ENCODE assay signal across 10 cellular contexts in the genomic region with DNA sequence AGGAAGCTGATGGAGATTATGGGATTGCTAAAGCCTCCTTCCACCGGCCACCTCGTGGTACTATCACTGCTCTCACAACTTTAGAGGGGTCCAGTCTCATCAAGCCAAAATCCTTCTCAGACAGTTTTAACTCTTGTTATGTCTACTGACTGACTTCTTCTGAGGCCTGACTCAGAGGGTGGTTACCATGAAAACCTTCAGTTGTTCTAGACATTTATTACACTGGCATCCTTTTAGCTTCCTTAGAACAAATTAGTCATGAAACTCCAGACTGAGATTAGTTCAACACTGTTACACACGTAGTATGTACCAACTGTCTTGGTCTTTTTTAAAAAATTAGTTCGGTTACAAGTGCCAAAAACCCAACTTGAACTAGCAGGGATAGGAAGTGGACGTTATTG. TPM values are rescaled to one million over a fixed set of nuclear protein-coding genes. Genes with fewer than 3 reads are reported as not detected.
A peak's percentile ranks its signal among the peaks of the same experiment; 100 is the strongest.
DNase-seq lines count a peak whose midpoint lies in the region; ATAC-seq and TF ChIP-seq lines count a peak whose summit lies in the region.
"Had no signal": no experiment of that assay in that cellular context is flagged by ENCODE, and none has a peak within 500 bp of the region (broad histone marks: within the 10 kb centered on the region; RNA-seq: fewer than 3 reads in every experiment).

No MANE protein-coding gene starts in this region.

- no peaks in the 10 kb centered on the region for H3K27me3 ChIP-seq in heart left ventricle
- H3K27me3 ChIP-seq in uterus, result no peaks in the 10 kb centered on the region

- H3K9me3 ChIP-seq in heart left ventricle (no peaks in the 10 kb centered on the region), uterus (no peaks in the 10 kb centered on the region)

- peak overlapping the region in 5 of 12 donors; percentile 11 to 52 (median 16) for H3K27ac ChIP-seq in heart left ventricle
- H3K27ac ChIP-seq in uterus, result peak overlapping the region; percentile 62 to 75
- H3K27ac ChIP-seq: KMS-11 had no signal

- intact Hi-C loops in heart left ventricle (cut with DNase I), result loop anchor here in 1 of 10 donors (5.0 kb wide), 1 partner anchor 33 kb away; no protein-coding TSS in a partner anchor
- intact Hi-C loops in Right ventricle myocardium superior (cut with DNase I), result no loop called here
- intact Hi-C loops in uterus (cut with DNase I; ENCODE audit: low total_unique reads), result no loop called here

- H3K36me3 ChIP-seq in heart left ventricle (no peaks in the 10 kb centered on the region), uterus (no peaks in the 10 kb centered on the region)

- TF ChIP-seq CTCF in heart left ventricle (IDR thresholded peaks at IDR 0.05) (no peak), uterus (IDR thresholded peaks at IDR 0.05) (no peak)

- TF ChIP-seq POLR2A in heart left ventricle (IDR thresholded peaks at IDR 0.05), result no peak
- no peak for TF ChIP-seq POLR2A in uterus (IDR thresholded peaks at IDR 0.05)

- WGBS in heart left ventricle, 4 donors, result 57 to 65% (median 63%) methylated on average over 5 of the region's 5 CpGs

- peaks cover 0 to 41% (median 12%) of the 10 kb centered on the region in 12 donors for H3K4me1 ChIP-seq in heart left ventricle
- no peaks in the 10 kb centered on the region for H3K4me1 ChIP-seq in uterus

- ATAC-seq in heart left ventricle (peak in 3 of 4 donors; percentile 6 to 28 (median 16)), Right ventricle myocardium superior (ENCODE audit: poor library complexity) (no peak), HG02623 (IDR thresholded peaks at IDR 0.05; ENCODE audit: unreplicated experiment) (no peak), GM21576 (IDR thresholded peaks at IDR 0.05; ENCODE audit: unreplicated experiment) (no peak)

- DNase-seq in heart left ventricle (no peak), Right ventricle myocardium superior (no peak), amniotic stem cell (lab: John Stamatoyannopoulos, UW) (peak; percentile 44), kidney tubule cell (ENCODE audit: low spot score) (peak; percentile 97), uterus (no peak), UCSD-AML1 (lab: John Stamatoyannopoulos, UW; ENCODE audit: unreplicated experiment) (no peak)
- DNase-seq: Calu3 had no signal

- no peak overlapping the region for H3K4me3 ChIP-seq in heart left ventricle
- H3K4me3 ChIP-seq in uterus, result no peak overlapping the region

RNA-seq across cellular contexts. Expression of gene DIXDC1, which starts 7.5 kb away (rescaled TPM):
- total RNA-seq in heart left ventricle (10 to 100 TPM; 15.0 to 34.9 (median 20.5) TPM), Right ventricle myocardium superior (19.3 TPM), uterus (10 to 100 TPM; 38.7 to 63.0 (median 51.4) TPM)
- polyA plus RNA-seq in heart left ventricle, result 10 to 100 TPM in 1 of 2 donors, 1 to 10 TPM in 1; 3.9 to 10.6 TPM

RNA-seq across cellular contexts. Expression of gene C11orf52, which starts 25.9 kb away (rescaled TPM):
- total RNA-seq in heart left ventricle (1 to 10 TPM in 8 of 9 donors, under 1 TPM in 1; 0.79 to 8.3 (median 2.0) TPM), Right ventricle myocardium superior (1.7 TPM), uterus (1 to 10 TPM in 2 of 4 donors, not detected in 2; 1.6 to 2.4 TPM)
- polyA plus RNA-seq in heart left ventricle, result 1 to 10 TPM; 2.3 to 2.9 TPM

RNA-seq across cellular contexts. Expression of gene HSPB2, which starts 32.1 kb away (rescaled TPM):
- 10 to 100 TPM in 7 of 9 donors, 1 to 10 TPM in 2; 5.5 to 66.7 (median 20.9) TPM for total RNA-seq in heart left ventricle
- 10 to 100 TPM; 59.8 to 67.9 TPM for polyA plus RNA-seq in heart left ventricle
- 42.4 TPM for total RNA-seq in Right ventricle myocardium superior
- total RNA-seq in uterus, result 1 to 10 TPM in 1 of 4 donors, under 1 TPM in 1, not detected in 2; 0.21 to 5.2 TPM
- total RNA-seq: Calu3 had no signal

RNA-seq across cellular contexts. Expression of gene CRYAB, which starts 33.1 kb away (rescaled TPM):
- over 10,000 TPM in 2 of 9 donors, 1,000 to 10,000 TPM in 7; 4,504 to 20,720 (median 7,991) TPM for total RNA-seq in heart left ventricle
- over 10,000 TPM; 11,485 to 15,236 TPM for polyA plus RNA-seq in heart left ventricle
- 6,403 TPM for total RNA-seq in Right ventricle myocardium superior
- 100 to 1,000 TPM in 1 of 4 donors, 10 to 100 TPM in 3; 19.9 to 179 (median 56.5) TPM for total RNA-seq in uterus

Comparison
In these comparisons a context has a peak if more than half of its experiments do, and no peak if none do; other contexts are left out.
1. ATAC-seq: peak in heart left ventricle (3 of 4); none in Right ventricle myocardium superior (single experiment), HG02623 (single experiment) and GM21576 (single experiment).
2. DNase-seq: peak in amniotic stem cell (single experiment) and kidney tubule cell (single experiment); none in heart left ventricle (0 of 5), Right ventricle myocardium superior (single experiment), uterus (0 of 2) and UCSD-AML1 (single experiment).